ENCODE assay signal across 31 cellular contexts in genomic region chr7:157431173-157431950, GRCh38.
DNase-seq lines count a peak whose midpoint lies in the region; ATAC-seq, FAIRE-seq and TF ChIP-seq lines count a peak whose summit lies in the region.
"Had no signal": no experiment of that assay in that cellular context is flagged by ENCODE, and none has a peak within 500 bp of the region (broad histone marks: within the 10 kb centered on the region; RNA-seq: fewer than 3 reads in every experiment).

No MANE protein-coding gene starts in this region.

- no TSS peak for BruUV-seq in GM12878 (replicated peaks; lab: Mats Ljungman, UMichigan)

- H3K36me3 ChIP-seq in HEK293 (ENCODE audit: control insufficient read depth in 2 of 2, insufficient read depth in 1 of 2, low read length in 2 of 2) (no peaks in the 10 kb centered on the region), GM12878 (ENCODE audit: control insufficient read depth in 2 of 2, insufficient read depth in 2 of 2, low read length in 1 of 2) (no peaks in the 10 kb centered on the region), osteoblast (ENCODE audit: insufficient read depth, low read length) (no peaks in the 10 kb centered on the region)
- H3K36me3 ChIP-seq: heart left ventricle, thoracic aorta, vagina, WERI-Rb-1 had no signal

- 6% methylated on average over 26 of the region's 29 CpGs for WGBS in GM12878 (ENCODE audit: insufficient coverage, insufficient replicate concordance, low lambda C conversion rate, missing lambda C conversion rate)

- H3K4me3 Mint-ChIP-seq in progenitor cell of endocrine pancreas (ENCODE audit: low read depth) = no peak overlapping the region
- H3K4me3 Mint-ChIP-seq: memory B cell; neural crest cell; stimulated activated naive CD8-positive, alpha-beta T cell treated with anti-CD3 and anti-CD28 coated beads, Interleukin-15, Interleukin-2, amounts not matched to agents 100 ng/mL and 50 ng/mL, for 24 hours had no signal

- H3K27ac Mint-ChIP-seq in progenitor cell of endocrine pancreas = no peak overlapping the region
- H3K27ac Mint-ChIP-seq: activated naive CD4-positive, alpha-beta T cell treated with anti-CD3 and anti-CD28 coated beads, Interleukin-2, amount 50 U/mL, for 24 hours; memory B cell; stimulated activated naive CD8-positive, alpha-beta T cell treated with anti-CD3 and anti-CD28 coated beads, Interleukin-15, Interleukin-2, amounts not matched to agents 100 ng/mL and 50 ng/mL, for 24 hours had no signal

- no peaks in the 10 kb centered on the region for H3K79me2 ChIP-seq in GM12878 (ENCODE audit: control insufficient read depth, insufficient read depth, low read length)
- no peaks in the 10 kb centered on the region for H3K79me2 ChIP-seq in osteoblast (ENCODE audit: insufficient read depth, low read length)

- H3K4me3 ChIP-seq in HEK293 (ENCODE audit: low read depth, low read length) (no peak overlapping the region), GM12878 (no peak overlapping the region), osteoblast (ENCODE audit: insufficient read depth, low read length) (no peak overlapping the region)
- H3K4me3 ChIP-seq: thoracic aorta, vagina had no signal

- H3K9me3 Mint-ChIP-seq in progenitor cell of endocrine pancreas (ENCODE audit: low read depth) = no peaks in the 10 kb centered on the region
- H3K9me3 Mint-ChIP-seq: activated CD4-positive, alpha-beta T cell treated with anti-CD3 and anti-CD28 coated beads, Interleukin-2, amount 10 ng/mL, durations not matched to agents 24 days and 14 days; activated naive CD4-positive, alpha-beta T cell treated with anti-CD3 and anti-CD28 coated beads, Interleukin-2, amount 50 U/mL, for 24 hours; neural crest cell; stimulated activated naive CD8-positive, alpha-beta T cell treated with anti-CD3 and anti-CD28 coated beads, Interleukin-15, Interleukin-2, amounts not matched to agents 100 ng/mL and 50 ng/mL, for 24 hours had no signal

- no peak for TF ChIP-seq RAD21 in GM12878 (IDR thresholded peaks at IDR 0.05; ENCODE audit: insufficient read depth, low read depth, low read length)

- POLR2A ChIA-PET in HEK293 (lab: Yijun Ruan, JAX) = no interaction called here
- POLR2A ChIA-PET in GM12878 (lab: Charles Lee) = no interaction called here

- in situ Hi-C loops in GM12878 (cut with MboI) = no loop called here

- H2AFZ ChIP-seq in GM12878 (ENCODE audit: control insufficient read depth, low read depth, low read length) = no peak overlapping the region
- no peak overlapping the region for H2AFZ ChIP-seq in osteoblast (ENCODE audit: low read length)

- no peaks in the 10 kb centered on the region for H3K4me1 ChIP-seq in HEK293 (ENCODE audit: control insufficient read depth, insufficient read depth, low read length)
- no peaks in the 10 kb centered on the region for H3K4me1 ChIP-seq in GM12878 (ENCODE audit: control insufficient read depth, insufficient read depth, low read length)
- peaks cover 6% of the 10 kb centered on the region for H3K4me1 ChIP-seq in osteoblast (ENCODE audit: insufficient read depth, low read length)

- H3K27me3 Mint-ChIP-seq in progenitor cell of endocrine pancreas = peaks cover 13% of the 10 kb centered on the region
- H3K27me3 Mint-ChIP-seq: activated naive CD4-positive, alpha-beta T cell treated with anti-CD3 and anti-CD28 coated beads, Interleukin-2, amount 50 U/mL, for 24 hours; stimulated activated naive CD8-positive, alpha-beta T cell treated with anti-CD3 and anti-CD28 coated beads, Interleukin-15, Interleukin-2, amounts not matched to agents 100 ng/mL and 50 ng/mL, for 24 hours had no signal

- H4K20me1 ChIP-seq in GM12878 (ENCODE audit: control insufficient read depth, insufficient read depth) = no peaks in the 10 kb centered on the region
- no peaks in the 10 kb centered on the region for H4K20me1 ChIP-seq in osteoblast (ENCODE audit: insufficient read depth, low read length)

- no peak for TF ChIP-seq POLR2A in GM12878 (IDR thresholded peaks at IDR 0.05; ENCODE audit: low read depth, low read length)

- RAD21 ChIA-PET in GM12878 (lab: Charles Lee; ENCODE audit: unreplicated experiment) = interaction anchor here (1.4 kb wide), 1 partner anchor 1545 kb away, joined by 4 read pairs; no protein-coding TSS in a partner anchor

- H3K27me3 ChIP-seq in GM12878 (replicated peaks in 1 of 2; ENCODE audit: control insufficient read depth in 2 of 2, insufficient read depth in 2 of 2, low read length in 1 of 2) = no peaks in the 10 kb centered on the region
- H3K27me3 ChIP-seq in osteoblast (ENCODE audit: insufficient read depth, low read length) = no peaks in the 10 kb centered on the region
- H3K27me3 ChIP-seq: heart left ventricle, vagina had no signal

- H3K4me2 ChIP-seq in GM12878 (ENCODE audit: control insufficient read depth, insufficient read depth) (no peak overlapping the region), osteoblast (ENCODE audit: insufficient read depth, low read length) (no peak overlapping the region)

- FAIRE-seq in GM12878 (lab: Jason Lieb, UNC) = no peak
- FAIRE-seq: bronchial epithelial cell, D721Med, GM12892 had no signal

- SMC1A ChIA-PET in GM12878 (lab: Charles Lee; ENCODE audit: uncharacterized antibody, unreplicated experiment) = no interaction called here

- DNase-seq in COLO668 (lab: John Stamatoyannopoulos, UW; ENCODE audit: unreplicated experiment) = peak; percentile 13
- no peak for DNase-seq in GM12878 (ENCODE audit: low read depth, low spot score)
- peak; percentile 80 for DNase-seq in osteoblast (ENCODE audit: insufficient read length, low spot score, missing footprints)
- DNase-seq in SKM-1 treated with dmso at 0.1 percent for 144 hours (lab: John Stamatoyannopoulos, UW; ENCODE audit: unreplicated experiment) = no peak
- DNase-seq in progenitor cell of endocrine pancreas (ENCODE audit: low spot score, unreplicated experiment) = no peak
- DNase-seq: activated CD4-positive, alpha-beta T cell treated with anti-CD3 and anti-CD28 coated beads, Interleukin-2, amount 10 ng/mL, durations not matched to agents 24 days and 14 days; effector memory CD4-positive, alpha-beta T cell; EL; foreskin fibroblast; kidney glomerular epithelial cell; NCI-H1105 treated with DMSO at 0.1 percent for 48 hours; NCI-H2081; SHP77; SW 1271; T-helper 9 cell; WERI-Rb-1 had no signal

- intact Hi-C loops in GM12878 (cut with micrococcal nuclease; ENCODE audit: unreplicated experiment) = no loop called here

- H3K9me3 ChIP-seq in HEK293 (ENCODE audit: control insufficient read depth, insufficient read depth, low read depth, low read length) (no peaks in the 10 kb centered on the region), GM12878 (replicated peaks; ENCODE audit: control insufficient read depth, insufficient read depth, low read length) (no peaks in the 10 kb centered on the region), osteoblast (ENCODE audit: low read depth, low read length) (no peaks in the 10 kb centered on the region)
- H3K9me3 ChIP-seq: heart left ventricle, thoracic aorta, vagina had no signal

- H3K36me3 Mint-ChIP-seq in progenitor cell of endocrine pancreas (ENCODE audit: insufficient read depth) = no peaks in the 10 kb centered on the region
- H3K36me3 Mint-ChIP-seq: activated naive CD4-positive, alpha-beta T cell treated with anti-CD3 and anti-CD28 coated beads, Interleukin-2, amount 50 U/mL, for 24 hours had no signal

- ATAC-seq in GM12878 (no peak; the same call in 2 of the 3 replicates), HG03108 (IDR thresholded peaks at IDR 0.05; ENCODE audit: unreplicated experiment) (no peak), HG03139 (IDR thresholded peaks at IDR 0.05; ENCODE audit: unreplicated experiment) (no peak)
- ATAC-seq: esophagus mucosa had no signal

- H3K9ac ChIP-seq in GM12878 (ENCODE audit: control insufficient read depth, insufficient read depth, low read length) = no peak overlapping the region

- TF ChIP-seq EP300 in GM12878 (IDR thresholded peaks at IDR 0.05; ENCODE audit: borderline replicate concordance in 1 of 2, control insufficient read depth in 1 of 2, low read depth in 2 of 2, low read length in 2 of 2) = no peak

- H3K27ac ChIP-seq in HEK293 (ENCODE audit: extremely low read depth, low read depth, low read length) (no peak overlapping the region), GM12878 (ENCODE audit: control insufficient read depth, insufficient read depth) (no peak overlapping the region), osteoblast (ENCODE audit: low read depth, low read length) (no peak overlapping the region)
- H3K27ac ChIP-seq: coronary artery, heart left ventricle, thoracic aorta, vagina, WERI-Rb-1 had no signal

- no peak for TF ChIP-seq CTCF in HEK293 (tag by site-specific recombination; IDR thresholded peaks at IDR 0.05)
- no peak for TF ChIP-seq CTCF in GM12878 (IDR thresholded peaks at IDR 0.05 in 2 of 3, conservative IDR thresholded peaks at IDR 0.05 in 1 of 3; ENCODE audit: control insufficient read depth in 2 of 3, extremely low read depth in 1 of 3, insufficient read depth in 1 of 3, low read depth in 3 of 3, low read length in 3 of 3)
- TF ChIP-seq CTCF in osteoblast (IDR thresholded peaks at IDR 0.05; ENCODE audit: extremely low read depth, low read depth, low read length) = no peak
- TF ChIP-seq CTCF in progenitor cell of endocrine pancreas (IDR thresholded peaks at IDR 0.05; ENCODE audit: unreplicated experiment) = no peak

- CTCF ChIA-PET in HEK293 (lab: Yijun Ruan, JAX) = no interaction called here
- CTCF ChIA-PET in GM12878 (lab: Yijun Ruan, JAX) = interaction anchor here (0.6 to 1.0 kb wide), 3 partner anchors 9 to 1643 kb away, joined by 3 to 4 read pairs (median 3); no protein-coding TSS in a partner anchor

- peaks cover 3% of the 10 kb centered on the region for H3K4me1 Mint-ChIP-seq in progenitor cell of endocrine pancreas (ENCODE audit: low read depth)

TF ChIP-seq in HEK293, 187 proteins besides CTCF, POLR2A, EP300 and RAD21:
- TF ChIP-seq ZNF146 (tag by site-specific recombination; IDR thresholded peaks at IDR 0.05) = no peak
- peak; percentile 87 for TF ChIP-seq ZEB2 (tag by site-specific recombination; IDR thresholded peaks at IDR 0.05)
- TF ChIP-seq ZNF768 (tag by site-specific recombination; IDR thresholded peaks at IDR 0.05) = no peak
- no peak for TF ChIP-seq ZBTB20 (tag by site-specific recombination; IDR thresholded peaks at IDR 0.05)
- TF ChIP-seq ZNF416 (tag by site-specific recombination; IDR thresholded peaks at IDR 0.05) = no peak
- TF ChIP-seq GFI1B (tag by site-specific recombination; IDR thresholded peaks at IDR 0.05) = no peak

TF ChIP-seq in GM12878, 131 proteins besides CTCF, POLR2A, EP300 and RAD21 (continues in another document):
- no peak for TF ChIP-seq E2F4 (IDR thresholded peaks at IDR 0.05; ENCODE audit: low read depth, low read length)
- TF ChIP-seq TCF12 (IDR thresholded peaks at IDR 0.05; ENCODE audit: low read depth, low read length) = no peak
- no peak for TF ChIP-seq ZSCAN29 (IDR thresholded peaks at IDR 0.05)

Comparison
In these comparisons a context has a peak if more than half of its experiments do, and no peak if none do; other contexts are left out.
1. DNase-seq: peak in COLO668 (single experiment) and osteoblast (single experiment); none in GM12878 (single experiment), SKM-1 treated with dmso at 0.1 percent for 144 hours (single experiment) and progenitor cell of endocrine pancreas (single experiment).